26 cellular contexts compared by ENCODE assay signal in the genomic region with DNA sequence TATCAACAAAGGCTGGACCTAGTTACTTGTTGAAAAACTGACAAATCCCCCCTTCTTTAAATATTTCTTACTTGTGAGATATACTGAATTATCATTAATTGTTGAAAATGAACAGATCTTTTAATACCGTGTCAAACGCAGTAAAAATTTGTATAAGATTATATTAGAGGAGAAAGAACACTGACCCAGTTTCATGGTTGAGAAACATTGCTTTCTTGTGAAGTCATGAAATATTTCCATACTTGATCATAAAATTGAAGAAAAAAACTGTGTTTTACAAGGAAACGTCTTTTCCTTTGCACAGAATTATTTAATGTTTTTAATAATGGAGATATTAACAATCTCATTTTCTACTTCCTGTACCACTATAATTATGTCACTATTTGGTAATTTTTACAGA.
"Had no signal": no experiment of that assay in that cellular context is flagged by ENCODE, and none has a peak within 500 bp of the region (broad histone marks: within the 10 kb centered on the region; RNA-seq: fewer than 3 reads in every experiment).

No MANE protein-coding gene starts in this region.

- H3K27ac ChIP-seq: body of pancreas, left ventricle myocardium inferior, suprapubic skin, tibial artery had no signal

- H3K36me3 Mint-ChIP-seq: activated naive CD4-positive, alpha-beta T cell treated with anti-CD3 and anti-CD28 coated beads, Interleukin-2, amount 50 U/mL, for 24 hours; natural killer cell treated with Interleukin-12 subunit alpha and Interleukin-12 subunit beta and Interleukin-15 and Interleukin-18, amount 100 ng/mL, for 72 hours had no signal

- H3K4me1 ChIP-seq: body of pancreas, left ventricle myocardium inferior, tibial artery had no signal

- H3K36me3 ChIP-seq: left ventricle myocardium inferior had no signal

- H3K4me3 ChIP-seq: body of pancreas, left ventricle myocardium inferior, lung, mucosa of descending colon, suprapubic skin, tibial artery had no signal

- H3K27ac Mint-ChIP-seq: activated CD4-positive, alpha-beta memory T cell treated with anti-CD3 and anti-CD28 coated beads, Interleukin-2, amount 10 ng/mL, durations not matched to agents 7 days and 5 days; activated CD4-positive, alpha-beta T cell treated with anti-CD3 and anti-CD28 coated beads, Interleukin-2, amount 10 ng/mL, durations not matched to agents 7 days and 5 days; activated naive CD4-positive, alpha-beta T cell treated with anti-CD3 and anti-CD28 coated beads, Interleukin-2, amount 50 U/mL, for 24 hours; activated naive CD8-positive, alpha-beta T cell treated with anti-CD3 and anti-CD28 coated beads, Interleukin-2, amount 50 U/mL, for 24 hours; activated T-cell treated with anti-CD3 and anti-CD28 coated beads, Interleukin-2, amount 50 U/mL, for 24 hours; activated T-helper 17 cell treated with anti-CD3 and anti-CD28 coated beads, Interleukin-2, amount 50 U/mL, for 72 hours; effector memory CD8-positive, alpha-beta T cell; natural killer cell treated with Interleukin-12 subunit alpha and Interleukin-12 subunit beta and Interleukin-15 and Interleukin-18, amount 100 ng/mL, for 72 hours; progenitor cell of endocrine pancreas; T-helper 1 cell treated with Interleukin-12 subunit alpha and Interleukin-12 subunit beta and Interleukin-4 antibody, amounts not matched to agents 30 μg/mL and 1 μg/mL, for 36 hours had no signal

- DNase-seq: activated CD4-positive, alpha-beta memory T cell treated with anti-CD3 and anti-CD28 coated beads, Interleukin-2, amount 10 ng/mL, durations not matched to agents 7 days and 5 days; activated CD4-positive, alpha-beta T cell treated with anti-CD3 and anti-CD28 coated beads, Interleukin-2, amount 10 ng/mL, durations not matched to agents 7 days and 5 days; activated CD4-positive, CD25-positive, alpha-beta regulatory T cell treated with anti-CD3 and anti-CD28 coated beads, Interleukin-2, amount 50 U/mL, for 72 hours; activated CD8-positive, alpha-beta memory T cell treated with anti-CD3 and anti-CD28 coated beads, Interleukin-2, amount 50 U/mL, for 48 hours; activated gamma-delta T cell treated with Interleukin-2 at 50 U/mL for 16 hours; activated naive CD8-positive, alpha-beta T cell treated with anti-CD3 and anti-CD28 coated beads, Interleukin-2, amount 50 U/mL, for 24 hours; activated T-cell treated with anti-CD3 and anti-CD28 coated beads, Interleukin-2, amount 50 U/mL, for 24 hours; anterior cingulate cortex; body of pancreas; cortex of kidney; effector memory CD8-positive, alpha-beta T cell; foreskin melanocyte; left ventricle myocardium inferior; mesendoderm; mucosa of descending colon; stimulated activated naive CD4-positive, alpha-beta T cell; SW 1271; T1000; tibial artery had no signal

- H3K4me1 Mint-ChIP-seq: activated naive CD4-positive, alpha-beta T cell treated with anti-CD3 and anti-CD28 coated beads, Interleukin-2, amount 50 U/mL, for 24 hours had no signal

- H3K9me3 ChIP-seq: body of pancreas, left ventricle myocardium inferior, mucosa of descending colon, suprapubic skin, tibial artery had no signal

- H3K27me3 Mint-ChIP-seq: activated CD4-positive, alpha-beta memory T cell treated with anti-CD3 and anti-CD28 coated beads, Interleukin-2, amount 10 ng/mL, durations not matched to agents 7 days and 5 days; activated T-helper 17 cell treated with anti-CD3 and anti-CD28 coated beads, Interleukin-2, amount 50 U/mL, for 72 hours; progenitor cell of endocrine pancreas had no signal

- H3K27me3 ChIP-seq: body of pancreas, suprapubic skin, tibial artery had no signal

- H3K9me3 Mint-ChIP-seq: activated CD4-positive, alpha-beta memory T cell treated with anti-CD3 and anti-CD28 coated beads, Interleukin-2, amount 10 ng/mL, durations not matched to agents 7 days and 5 days; activated CD4-positive, alpha-beta T cell treated with anti-CD3 and anti-CD28 coated beads, Interleukin-2, amount 10 ng/mL, durations not matched to agents 7 days and 5 days; activated naive CD4-positive, alpha-beta T cell treated with anti-CD3 and anti-CD28 coated beads, Interleukin-2, amount 50 U/mL, for 24 hours; activated naive CD8-positive, alpha-beta T cell treated with anti-CD3 and anti-CD28 coated beads, Interleukin-2, amount 50 U/mL, for 24 hours; activated T-cell treated with anti-CD3 and anti-CD28 coated beads, Interleukin-2, amount 50 U/mL, for 24 hours; activated T-helper 17 cell treated with anti-CD3 and anti-CD28 coated beads, Interleukin-2, amount 50 U/mL, for 72 hours; effector memory CD8-positive, alpha-beta T cell; natural killer cell treated with Interleukin-12 subunit alpha and Interleukin-12 subunit beta and Interleukin-15 and Interleukin-18, amount 100 ng/mL, for 72 hours; T-helper 1 cell treated with Interleukin-12 subunit alpha and Interleukin-12 subunit beta and Interleukin-4 antibody, amounts not matched to agents 30 μg/mL and 1 μg/mL, for 36 hours had no signal

- H3K4me3 Mint-ChIP-seq: activated CD4-positive, alpha-beta memory T cell treated with anti-CD3 and anti-CD28 coated beads, Interleukin-2, amount 10 ng/mL, durations not matched to agents 7 days and 5 days; activated CD4-positive, alpha-beta T cell treated with anti-CD3 and anti-CD28 coated beads, Interleukin-2, amount 10 ng/mL, durations not matched to agents 7 days and 5 days; activated naive CD4-positive, alpha-beta T cell treated with anti-CD3 and anti-CD28 coated beads, Interleukin-2, amount 50 U/mL, for 24 hours; activated naive CD8-positive, alpha-beta T cell treated with anti-CD3 and anti-CD28 coated beads, Interleukin-2, amount 50 U/mL, for 24 hours; activated T-cell treated with anti-CD3 and anti-CD28 coated beads, Interleukin-2, amount 50 U/mL, for 24 hours; activated T-helper 17 cell treated with anti-CD3 and anti-CD28 coated beads, Interleukin-2, amount 50 U/mL, for 72 hours; effector memory CD8-positive, alpha-beta T cell; natural killer cell treated with Interleukin-12 subunit alpha and Interleukin-12 subunit beta and Interleukin-15 and Interleukin-18, amount 100 ng/mL, for 72 hours; T-helper 1 cell treated with Interleukin-12 subunit alpha and Interleukin-12 subunit beta and Interleukin-4 antibody, amounts not matched to agents 30 μg/mL and 1 μg/mL, for 36 hours had no signal
